16 cellular contexts compared by ENCODE assay signal in genomic region chr6:39452306-39452705, GRCh38.
A peak's percentile ranks its signal among the peaks of the same experiment; 100 is the strongest.
DNase-seq lines count a peak whose midpoint lies in the region; ATAC-seq, FAIRE-seq and TF ChIP-seq lines count a peak whose summit lies in the region.
"Had no signal": no experiment of that assay in that cellular context is flagged by ENCODE, and none has a peak within 500 bp of the region (broad histone marks: within the 10 kb centered on the region; RNA-seq: fewer than 3 reads in every experiment).

No MANE protein-coding gene starts in this region.

- TF ChIP-seq CTCF in GM23338 (conservative IDR thresholded peaks at IDR 0.05; ENCODE audit: low read depth in 2 of 2), result no peak
- no peak for TF ChIP-seq CTCF in astrocyte (IDR thresholded peaks at IDR 0.05; ENCODE audit: insufficient read depth, low read depth, low read length)

- peak; percentile 47 for FAIRE-seq in astrocyte (lab: Jason Lieb, UNC)

- ATAC-seq in GM23338 (no peak), T-helper 17 cell (no peak), HG03442 (IDR thresholded peaks at IDR 0.05; ENCODE audit: unreplicated experiment) (no peak)

- peaks cover 9% of the 10 kb centered on the region for H3K36me3 Mint-ChIP-seq in GM23338 (ENCODE audit: low read depth)
- H3K36me3 Mint-ChIP-seq in astrocyte (ENCODE audit: low read depth, unreplicated experiment), result peaks cover 2% of the 10 kb centered on the region
- no peaks in the 10 kb centered on the region for H3K36me3 Mint-ChIP-seq in T-helper 17 cell (ENCODE audit: low read depth)
- H3K36me3 Mint-ChIP-seq: CD4-positive, CD25-positive, alpha-beta regulatory T cell had no signal

- peak overlapping the region; percentile 80; the same call in 1 of the 2 replicates for H2AFZ ChIP-seq in GM23338
- H2AFZ ChIP-seq in astrocyte (ENCODE audit: low read depth, low read length), result no peak overlapping the region

- H3K27ac ChIP-seq in GM23338 (ENCODE audit: low read depth) (no peak overlapping the region), astrocyte (ENCODE audit: low read depth, low read length) (no peak overlapping the region)

- H3K9me2 ChIP-seq in GM23338 (ENCODE audit: insufficient read depth), result no peaks in the 10 kb centered on the region

- H3K9me3 ChIP-seq in astrocyte (ENCODE audit: insufficient read depth, low read depth, low read length), result no peaks in the 10 kb centered on the region
- H3K9me3 ChIP-seq in T-helper 17 cell (ENCODE audit: control insufficient read depth, low read length, poor library complexity, severe bottlenecking), result no peaks in the 10 kb centered on the region

- H3K27me3 ChIP-seq in GM23338 (ENCODE audit: insufficient read depth) (no peaks in the 10 kb centered on the region), astrocyte (ENCODE audit: insufficient read depth, low read length) (no peaks in the 10 kb centered on the region)

- DNase-seq in AG08395 (ENCODE audit: low spot score), result peak; percentile 71
- DNase-seq in GM23338 (ENCODE audit: low spot score), result no peak
- DNase-seq in astrocyte (ENCODE audit: low read depth), result peak; percentile 81
- DNase-seq in iris pigment epithelial cell (ENCODE audit: low read depth), result peak; percentile 53
- no peak for DNase-seq in T-helper 17 cell
- DNase-seq in putamen (ENCODE audit: low spot score), result no peak
- DNase-seq in NCI-H1048 (lab: John Stamatoyannopoulos, UW), result no peak
- DNase-seq: activated CD4-positive, alpha-beta T cell treated with anti-CD3 and anti-CD28 coated beads, Interleukin-2, amount 50 U/mL, for 1 hour; central memory CD4-positive, alpha-beta T cell; Kasumi-1; stimulated activated CD4-positive, alpha-beta T cell treated with anti-CD3 and anti-CD28 coated beads, Interleukin-4, amount 100 ng/mL, for 24 hours; stimulated activated naive CD4-positive, alpha-beta T cell had no signal

- no peaks in the 10 kb centered on the region for H3K79me2 ChIP-seq in GM23338 (replicated peaks; ENCODE audit: insufficient read depth)
- no peaks in the 10 kb centered on the region for H3K79me2 ChIP-seq in astrocyte (ENCODE audit: insufficient read depth, low read length)

- H3K36me3 ChIP-seq in GM23338 (ENCODE audit: insufficient read depth) (no peaks in the 10 kb centered on the region), astrocyte (ENCODE audit: insufficient read depth, low read length) (no peaks in the 10 kb centered on the region)

- H3K4me1 Mint-ChIP-seq in GM23338 (peaks cover 3% of the 10 kb centered on the region; the same call in 1 of the 3 replicates), astrocyte (ENCODE audit: low read depth, unreplicated experiment) (peaks cover 14% of the 10 kb centered on the region), T-helper 17 cell (no peaks in the 10 kb centered on the region)
- H3K4me1 Mint-ChIP-seq: CD4-positive, CD25-positive, alpha-beta regulatory T cell had no signal

- no peak overlapping the region for H3K4me3 Mint-ChIP-seq in GM23338
- H3K4me3 Mint-ChIP-seq in astrocyte (ENCODE audit: unreplicated experiment), result no peak overlapping the region
- H3K4me3 Mint-ChIP-seq in T-helper 17 cell, result no peak overlapping the region
- H3K4me3 Mint-ChIP-seq: CD4-positive, CD25-positive, alpha-beta regulatory T cell had no signal

- H4K20me1 ChIP-seq in GM23338 (replicated peaks; ENCODE audit: insufficient read depth) (no peaks in the 10 kb centered on the region), astrocyte (ENCODE audit: insufficient read depth, low read length) (no peaks in the 10 kb centered on the region)

- H3K9ac ChIP-seq in astrocyte (ENCODE audit: low read length), result no peak overlapping the region

- H3K9me3 Mint-ChIP-seq in GM23338 (peaks cover 16% of the 10 kb centered on the region), astrocyte (ENCODE audit: unreplicated experiment) (peaks cover 3% of the 10 kb centered on the region)

- H3K4me3 ChIP-seq in GM23338, result no peak overlapping the region
- H3K4me3 ChIP-seq in astrocyte (ENCODE audit: insufficient read depth, low read depth, low read length), result no peak overlapping the region

- H3K27ac Mint-ChIP-seq in GM23338, result no peak overlapping the region
- no peak overlapping the region for H3K27ac Mint-ChIP-seq in astrocyte (ENCODE audit: unreplicated experiment)
- no peak overlapping the region for H3K27ac Mint-ChIP-seq in T-helper 17 cell
- H3K27ac Mint-ChIP-seq: activated T-helper 2 cell treated with anti-CD3 and anti-CD28 coated beads, Interferon-gamma antibody, Interleukin-2, Interleukin-4, amounts not matched to agents 10 μg/mL and 5 μg/mL and 100 μg/mL, durations not matched to agents 14 hours and 24 hours and 36 hours; CD4-positive, CD25-positive, alpha-beta regulatory T cell; progenitor cell of endocrine pancreas had no signal

- no peaks in the 10 kb centered on the region for H3K4me1 ChIP-seq in GM23338 (ENCODE audit: insufficient read depth)
- peaks cover 12% of the 10 kb centered on the region for H3K4me1 ChIP-seq in astrocyte (ENCODE audit: insufficient read depth, low read length)

- peaks cover 4% of the 10 kb centered on the region for H3K27me3 Mint-ChIP-seq in GM23338 (ENCODE audit: insufficient read depth, low read depth, poor library complexity)
- H3K27me3 Mint-ChIP-seq in astrocyte (ENCODE audit: low read depth, unreplicated experiment), result peaks cover 6% of the 10 kb centered on the region
- H3K27me3 Mint-ChIP-seq in T-helper 17 cell, result peaks cover 33% of the 10 kb centered on the region

- H3K4me2 ChIP-seq in GM23338, result no peak overlapping the region
- peak overlapping the region; percentile 27 for H3K4me2 ChIP-seq in astrocyte (ENCODE audit: low read length)

- no peaks in the 10 kb centered on the region for H3F3A ChIP-seq in GM23338 (replicated peaks; ENCODE audit: low read depth)

TF ChIP-seq in GM23338, 12 proteins besides CTCF, POLR2A, EP300 and RAD21 (continues in another document):
- TF ChIP-seq STAT1 (IDR thresholded peaks at IDR 0.05; ENCODE audit: unreplicated experiment), result no peak
- TF ChIP-seq ZNF114 (CRISPR knock-in tag; IDR thresholded peaks at IDR 0.05), result no peak
- no peak for TF ChIP-seq REST (IDR thresholded peaks at IDR 0.05; ENCODE audit: unreplicated experiment)
- no peak for TF ChIP-seq JUNB (IDR thresholded peaks at IDR 0.05; ENCODE audit: unreplicated experiment)
- no peak for TF ChIP-seq CREB1 (CRISPR knock-in tag; IDR thresholded peaks at IDR 0.05; ENCODE audit: low read depth)
- no peak for TF ChIP-seq EZH2 (IDR thresholded peaks at IDR 0.05; ENCODE audit: low read depth, unreplicated experiment)
- no peak for TF ChIP-seq EZH2phosphoT487 (IDR thresholded peaks at IDR 0.05; ENCODE audit: unreplicated experiment)
- no peak for TF ChIP-seq ZNF331 (CRISPR knock-in tag; IDR thresholded peaks at IDR 0.05; ENCODE audit: low read depth)
- TF ChIP-seq NANOG (IDR thresholded peaks at IDR 0.05; ENCODE audit: borderline replicate concordance), result no peak
- TF ChIP-seq ETS1 (IDR thresholded peaks at IDR 0.05), result no peak

Comparison
In these comparisons a context has a peak if more than half of its experiments do, and no peak if none do; other contexts are left out.
1. DNase-seq: peak in AG08395 (single experiment), astrocyte (single experiment) and iris pigment epithelial cell (single experiment); none in GM23338 (single experiment), T-helper 17 cell (0 of 3), putamen (single experiment) and NCI-H1048 (single experiment).